In the genomic region with DNA sequence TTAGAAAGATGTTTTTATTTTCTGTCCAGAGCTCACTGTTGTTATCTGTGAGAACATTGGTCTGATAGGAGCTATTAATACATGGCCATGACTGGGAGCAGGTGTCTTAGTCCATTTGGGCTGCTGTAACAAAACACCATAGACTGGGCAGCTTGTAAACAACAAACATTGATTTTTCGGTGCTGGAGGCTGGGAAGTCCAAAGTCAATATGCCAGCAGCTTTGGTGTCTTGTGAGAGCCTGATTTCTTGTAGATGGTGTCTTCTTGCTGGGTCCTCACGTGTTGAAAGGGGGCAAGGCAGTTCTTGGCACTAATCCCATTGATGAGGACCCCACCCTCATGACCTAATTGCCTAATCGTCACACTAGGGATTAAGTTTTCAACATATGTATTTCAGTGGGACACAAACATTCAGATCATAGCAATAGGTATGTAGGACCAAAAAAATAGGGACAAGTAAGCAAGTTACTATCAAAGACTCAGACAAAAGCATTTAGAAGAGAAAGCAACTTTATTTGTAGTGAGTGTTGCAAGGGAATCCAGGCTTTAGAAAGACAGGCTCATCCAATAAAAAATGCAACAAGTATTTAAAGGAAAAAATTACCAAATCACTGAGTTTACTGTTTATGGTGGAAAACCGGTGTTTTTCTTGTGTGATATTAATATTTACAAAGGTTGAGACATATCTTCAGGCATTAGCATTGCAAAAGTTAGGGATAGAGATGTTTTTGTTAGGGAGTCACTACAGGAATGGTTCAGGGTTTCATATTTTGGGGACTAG, we compare ENCODE assay signal across 19 cellular contexts. TPM values are rescaled to one million over a fixed set of nuclear protein-coding genes. Genes with fewer than 3 reads are reported as not detected.
A peak's percentile ranks its signal among the peaks of the same experiment; 100 is the strongest.
DNase-seq lines count a peak whose midpoint lies in the region; ATAC-seq and TF ChIP-seq lines count a peak whose summit lies in the region.
"Had no signal": no experiment of that assay in that cellular context is flagged by ENCODE, and none has a peak within 500 bp of the region (broad histone marks: within the 10 kb centered on the region; RNA-seq: fewer than 3 reads in every experiment).

No MANE protein-coding gene starts in this region.

- H3K27me3 Mint-ChIP-seq in osteocyte (ENCODE audit: unreplicated experiment) = no peaks in the 10 kb centered on the region
- H3K27me3 Mint-ChIP-seq: T-cell had no signal

- ATAC-seq in GM21825 (IDR thresholded peaks at IDR 0.05; ENCODE audit: unreplicated experiment) = peak; percentile 16
- no peak for ATAC-seq in left cardiac atrium
- ATAC-seq in HG03139 (IDR thresholded peaks at IDR 0.05; ENCODE audit: unreplicated experiment) = no peak
- ATAC-seq: T-cell had no signal

- no peak overlapping the region for H3K4me3 Mint-ChIP-seq in osteocyte (ENCODE audit: unreplicated experiment)
- H3K4me3 Mint-ChIP-seq: H9, T-cell had no signal

- H3K27ac Mint-ChIP-seq in osteocyte (ENCODE audit: unreplicated experiment) = no peak overlapping the region
- H3K27ac Mint-ChIP-seq: T-cell had no signal

- DNase-seq in COLO668 (lab: John Stamatoyannopoulos, UW; ENCODE audit: unreplicated experiment) = peak; percentile 31
- peak; percentile 64 for DNase-seq in fibroblast of villous mesenchyme (ENCODE audit: low read depth)
- DNase-seq in osteocyte (ENCODE audit: extremely low spot score, unreplicated experiment) = no peak
- no peak for DNase-seq in left cardiac atrium
- DNase-seq in spleen = no peak
- DNase-seq: AML-193, DND-41, GDM1, H9, Kasumi-1, NCI-H1417 treated with DMSO at 0.1 percent for 48 hours, NCI-H2081 treated with DMSO at 0.1 percent for 48 hours, NCI-H526, PC-3, T-cell had no signal

- H3K36me3 ChIP-seq in HUES64 (ENCODE audit: insufficient read depth, low read length) (no peaks in the 10 kb centered on the region), spleen (no peaks in the 10 kb centered on the region)

- H3K27me3 ChIP-seq in HUES64 (ENCODE audit: insufficient read depth, low read length) (no peaks in the 10 kb centered on the region), spleen (replicated peaks in 1 of 7) (no peaks in the 10 kb centered on the region)

- no peak overlapping the region for H3K9ac ChIP-seq in HUES64 (ENCODE audit: low read depth, low read length)

- H3K4me1 ChIP-seq in HUES64 (ENCODE audit: insufficient read depth, low read length) (peaks cover 21% of the 10 kb centered on the region), spleen (no peaks in the 10 kb centered on the region)

- intact Hi-C loops in left cardiac atrium (cut with DNase I) = no loop called here
- intact Hi-C loops in spleen (cut with DNase I; ENCODE audit: low total_unique reads) = no loop called here

- H3K9me3 Mint-ChIP-seq in osteocyte (ENCODE audit: unreplicated experiment) = peaks cover 8% of the 10 kb centered on the region
- H3K9me3 Mint-ChIP-seq: T-cell had no signal

- WGBS in HUES64 = 94% methylated on average over 3 of the region's 4 CpGs
- 63 to 86% (median 67%) methylated on average over 4 of the region's 4 CpGs for WGBS in spleen, 5 donors

- H3K9me3 ChIP-seq in HUES64 (ENCODE audit: insufficient read depth, low read depth, low read length) (peaks cover 13% of the 10 kb centered on the region; the same call in 1 of the 2 replicates), spleen (no peaks in the 10 kb centered on the region)

- H3K27ac ChIP-seq in HUES64 (ENCODE audit: low read depth, low read length) = peak overlapping the region; percentile 9; the same call in 1 of the 2 replicates
- H3K27ac ChIP-seq in spleen = no peak overlapping the region
- H3K27ac ChIP-seq: SK-N-MC had no signal

- TF ChIP-seq CTCF in fibroblast of villous mesenchyme (IDR thresholded peaks at IDR 0.05; ENCODE audit: insufficient read depth, low read depth, low read length) (no peak), osteocyte (IDR thresholded peaks at IDR 0.05) (no peak), spleen (IDR thresholded peaks at IDR 0.05 in 8 of 11, conservative IDR thresholded peaks at IDR 0.05 in 3 of 11) (no peak)

- no peak overlapping the region for H3K4me3 ChIP-seq in HUES64 (ENCODE audit: low read length)
- no peak overlapping the region for H3K4me3 ChIP-seq in fibroblast of villous mesenchyme (ENCODE audit: low read depth, low read length)
- H3K4me3 ChIP-seq in spleen = no peak overlapping the region
- H3K4me3 ChIP-seq: SK-N-MC had no signal

- TF ChIP-seq POLR2A in spleen (IDR thresholded peaks at IDR 0.05) = no peak

- H3K36me3 Mint-ChIP-seq in osteocyte (ENCODE audit: unreplicated experiment) = peaks cover 6% of the 10 kb centered on the region
- H3K36me3 Mint-ChIP-seq: T-cell had no signal

- H3K4me1 Mint-ChIP-seq in osteocyte (ENCODE audit: unreplicated experiment) = peaks cover 12% of the 10 kb centered on the region
- H3K4me1 Mint-ChIP-seq: T-cell had no signal

RNA-seq across cellular contexts. Expression of gene WDR26, which starts 55.2 kb away (rescaled TPM):
- polyA plus RNA-seq in HUES64 (2013, experiment 1 of 2) = 40.9 TPM
- polyA plus RNA-seq in HUES64 (2013, experiment 2 of 2) = 37.8 TPM
- 66.4 and 86.4 TPM in 2 replicates for total RNA-seq in fibroblast of villous mesenchyme
- 106 and 111 TPM in 2 replicates for total RNA-seq in osteocyte
- total RNA-seq in left cardiac atrium = 10 to 100 TPM; 54.3 to 67.4 TPM
- total RNA-seq in spleen = 100 to 1,000 TPM; 107 to 148 (median 129) TPM
- 10 to 100 TPM; 22.0 to 36.6 (median 29.0) TPM for polyA plus RNA-seq in spleen

Comparison
In these comparisons a context has a peak if more than half of its experiments do, and no peak if none do; other contexts are left out.
1. DNase-seq: peak in COLO668 (single experiment) and fibroblast of villous mesenchyme (single experiment); none in osteocyte (single experiment), left cardiac atrium (single experiment) and spleen (single experiment).